In the genomic region with DNA sequence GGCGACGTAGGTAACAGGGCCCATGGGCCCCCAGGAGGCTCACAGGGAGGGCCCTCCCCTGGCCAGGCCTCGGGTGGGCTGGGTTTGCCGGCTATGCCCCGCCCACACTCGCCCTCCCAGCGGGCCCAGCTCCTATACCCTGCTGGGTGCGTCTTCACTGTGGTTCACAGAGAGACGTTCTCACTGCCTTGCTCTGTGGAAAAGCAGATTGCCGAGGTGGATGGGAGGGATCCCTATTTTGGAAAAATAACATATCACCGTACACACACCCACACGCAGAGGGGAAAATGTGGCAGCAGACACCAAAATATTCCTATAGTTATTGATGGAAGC, we compare ENCODE assay signal across 8 cellular contexts. TPM values are rescaled to one million over a fixed set of nuclear protein-coding genes. Genes with fewer than 3 reads are reported as not detected.
DNase-seq lines count a peak whose midpoint lies in the region; ATAC-seq and TF ChIP-seq lines count a peak whose summit lies in the region.

No MANE protein-coding gene starts in this region.

- TF ChIP-seq POLR2A in sigmoid colon (IDR thresholded peaks at IDR 0.05), result peak in 1 of 2 donors; percentile 26

- H3K9me3 ChIP-seq in OCI-LY3 (ENCODE audit: insufficient read depth, low read length) (no peaks in the 10 kb centered on the region), sigmoid colon (no peaks in the 10 kb centered on the region)

- ATAC-seq in GM18519 (IDR thresholded peaks at IDR 0.05; ENCODE audit: low FRiP score, unreplicated experiment), result peak; percentile 36
- peak; percentile 35 for ATAC-seq in HG03060 (IDR thresholded peaks at IDR 0.05; ENCODE audit: low read depth, unreplicated experiment)
- ATAC-seq in foreskin keratinocyte, result peak; percentile 52
- ATAC-seq in GM21717 (IDR thresholded peaks at IDR 0.05; ENCODE audit: unreplicated experiment), result no peak
- ATAC-seq in GM21737 (IDR thresholded peaks at IDR 0.05; ENCODE audit: unreplicated experiment), result no peak

- peak overlapping the region; percentile 78 for H3K27ac Mint-ChIP-seq in activated T-helper 1 cell treated with anti-CD3 and anti-CD28 coated beads, Interleukin-12 subunit alpha, Interleukin-12 subunit beta, Interleukin-2, Interleukin-4 antibody, amounts not matched to agents 30 ng/mL and 10 ng/mL and 1 ng/mL, durations not matched to agents 14 hours and 24 hours and 36 hours

- peak overlapping the region; percentile 89 for H2AFZ ChIP-seq in OCI-LY3 (ENCODE audit: low read depth, low read length)

- H3K27me3 ChIP-seq in OCI-LY3 (ENCODE audit: low read depth, low read length) (no peaks in the 10 kb centered on the region), foreskin keratinocyte (no peaks in the 10 kb centered on the region), sigmoid colon (no peaks in the 10 kb centered on the region)

- H3K27ac ChIP-seq in OCI-LY3 (ENCODE audit: low read length) (peak overlapping the region; percentile 65), foreskin keratinocyte (no peak overlapping the region), sigmoid colon (peak overlapping the region; percentile 75 to 87 (median 84))

- H3K4me1 Mint-ChIP-seq in activated T-helper 1 cell treated with anti-CD3 and anti-CD28 coated beads, Interleukin-12 subunit alpha, Interleukin-12 subunit beta, Interleukin-2, Interleukin-4 antibody, amounts not matched to agents 30 ng/mL and 10 ng/mL and 1 ng/mL, durations not matched to agents 14 hours and 24 hours and 36 hours (ENCODE audit: low read depth), result peaks cover 4% of the 10 kb centered on the region

- no peaks in the 10 kb centered on the region for H3K36me3 Mint-ChIP-seq in activated T-helper 1 cell treated with anti-CD3 and anti-CD28 coated beads, Interleukin-12 subunit alpha, Interleukin-12 subunit beta, Interleukin-2, Interleukin-4 antibody, amounts not matched to agents 30 ng/mL and 10 ng/mL and 1 ng/mL, durations not matched to agents 14 hours and 24 hours and 36 hours (ENCODE audit: low read depth)

- peaks cover 10% of the 10 kb centered on the region for H3K27me3 Mint-ChIP-seq in activated T-helper 1 cell treated with anti-CD3 and anti-CD28 coated beads, Interleukin-12 subunit alpha, Interleukin-12 subunit beta, Interleukin-2, Interleukin-4 antibody, amounts not matched to agents 30 ng/mL and 10 ng/mL and 1 ng/mL, durations not matched to agents 14 hours and 24 hours and 36 hours (ENCODE audit: insufficient read depth)

- TF ChIP-seq CTCF in OCI-LY3 (IDR thresholded peaks at IDR 0.05; ENCODE audit: low read depth, low read length) (no peak), foreskin keratinocyte (conservative IDR thresholded peaks at IDR 0.05) (no peak), sigmoid colon (IDR thresholded peaks at IDR 0.05) (no peak)

- H3K9me3 Mint-ChIP-seq in activated T-helper 1 cell treated with anti-CD3 and anti-CD28 coated beads, Interleukin-12 subunit alpha, Interleukin-12 subunit beta, Interleukin-2, Interleukin-4 antibody, amounts not matched to agents 30 ng/mL and 10 ng/mL and 1 ng/mL, durations not matched to agents 14 hours and 24 hours and 36 hours, result peaks cover 10% of the 10 kb centered on the region

- H3K36me3 ChIP-seq in OCI-LY3 (replicated peaks; ENCODE audit: low read depth, low read length) (no peaks in the 10 kb centered on the region), sigmoid colon (no peaks in the 10 kb centered on the region)

- WGBS in sigmoid colon, 2 donors, result 12 to 21% methylated on average over 12 of the region's 12 CpGs

- no peaks in the 10 kb centered on the region for H4K20me1 ChIP-seq in OCI-LY3 (ENCODE audit: insufficient read depth, low read length)

- H3K79me2 ChIP-seq in OCI-LY3 (ENCODE audit: low read length), result no peaks in the 10 kb centered on the region

- peak; percentile 48 for DNase-seq in activated T-helper 1 cell treated with anti-CD3 and anti-CD28 coated beads, Interleukin-12 subunit alpha, Interleukin-12 subunit beta, Interleukin-2, Interleukin-4 antibody, amounts not matched to agents 30 ng/mL and 10 ng/mL and 1 ng/mL, durations not matched to agents 14 hours and 24 hours and 36 hours (ENCODE audit: low spot score)
- DNase-seq in foreskin keratinocyte (peak in 1 of 2 donors; percentile 26), sigmoid colon (no peak)

- H3K9ac ChIP-seq in OCI-LY3 (ENCODE audit: low read length), result peak overlapping the region; percentile 75

- no peak for TF ChIP-seq EP300 in sigmoid colon (IDR thresholded peaks at IDR 0.05)

- H3K4me3 ChIP-seq in OCI-LY3 (ENCODE audit: low read length), result peak overlapping the region; percentile 91
- H3K4me3 ChIP-seq in sigmoid colon, result peak overlapping the region in 3 of 4 donors; percentile 62 to 72 (median 63)

- peak overlapping the region; percentile 86 for H3K4me3 Mint-ChIP-seq in activated T-helper 1 cell treated with anti-CD3 and anti-CD28 coated beads, Interleukin-12 subunit alpha, Interleukin-12 subunit beta, Interleukin-2, Interleukin-4 antibody, amounts not matched to agents 30 ng/mL and 10 ng/mL and 1 ng/mL, durations not matched to agents 14 hours and 24 hours and 36 hours

- H3K4me1 ChIP-seq in OCI-LY3 (ENCODE audit: low read length), result peaks cover 12% of the 10 kb centered on the region
- peaks cover 4% of the 10 kb centered on the region for H3K4me1 ChIP-seq in foreskin keratinocyte
- peaks cover 0 to 28% (median 24%) of the 10 kb centered on the region in 4 donors for H3K4me1 ChIP-seq in sigmoid colon

- intact Hi-C loops in activated T-helper 1 cell treated with anti-CD3 and anti-CD28 coated beads, Interleukin-12 subunit alpha, Interleukin-12 subunit beta, Interleukin-2, Interleukin-4 antibody, amounts not matched to agents 30 ng/mL and 10 ng/mL and 1 ng/mL, durations not matched to agents 14 hours and 24 hours and 36 hours (cut with micrococcal nuclease), result loop anchor here (1.0 to 10.0 kb wide), 9 partner anchors 38 to 1959 kb away; a partner anchor contains a TSS
- intact Hi-C loops in sigmoid colon (cut with DNase I), result loop anchor here (1.0 to 2.0 kb wide), 5 partner anchors 37 to 1946 kb away; no protein-coding TSS in a partner anchor

- H3K4me2 ChIP-seq in OCI-LY3 (ENCODE audit: low read length), result peak overlapping the region; percentile 97

RNA-seq across cellular contexts. Expression of a gene that starts 49.6 kb away (rescaled TPM):
- 10.1 and 12.7 TPM in 2 replicates for total RNA-seq in activated T-helper 1 cell treated with anti-CD3 and anti-CD28 coated beads, Interleukin-12 subunit alpha, Interleukin-12 subunit beta, Interleukin-2, Interleukin-4 antibody, amounts not matched to agents 30 ng/mL and 10 ng/mL and 1 ng/mL, durations not matched to agents 14 hours and 24 hours and 36 hours
- total RNA-seq in foreskin keratinocyte, result 9.0 and 9.6 TPM in 2 replicates
- polyA plus RNA-seq in foreskin keratinocyte, result 10.7 and 11.4 TPM in 2 replicates
- 10 to 100 TPM in 1 of 4 donors, 1 to 10 TPM in 3; 6.1 to 10.0 (median 7.7) TPM for total RNA-seq in sigmoid colon
- polyA plus RNA-seq in sigmoid colon, result 1 to 10 TPM; 1.8 to 6.9 (median 3.5) TPM

Comparison
In these comparisons a context has a peak if more than half of its experiments do, and no peak if none do; other contexts are left out.
1. ATAC-seq: peak in GM18519 (single experiment), HG03060 (single experiment) and foreskin keratinocyte (single experiment); none in GM21717 (single experiment) and GM21737 (single experiment).